ENCODE assay signal across 1 cellular context in the genomic region with DNA sequence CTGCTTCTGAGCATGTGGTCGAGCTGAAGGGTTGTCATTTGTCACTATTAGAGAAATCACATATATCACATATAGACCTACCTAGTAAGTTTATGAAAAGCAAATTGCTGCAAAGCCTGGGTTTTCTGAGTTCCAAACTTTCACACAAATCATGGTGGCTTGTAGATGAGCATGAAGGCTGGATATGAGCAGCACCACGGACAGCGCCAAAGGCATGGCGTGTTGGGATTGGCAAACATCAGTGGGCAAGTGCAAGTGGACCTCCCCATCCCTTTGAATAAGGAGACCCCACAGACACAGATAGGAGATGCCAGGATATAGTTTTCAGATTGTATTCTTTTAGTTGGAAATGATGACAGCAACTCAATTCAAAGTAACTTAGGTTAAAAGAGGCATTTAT.
TF ChIP-seq lines count a peak whose summit lies in the region.

No MANE protein-coding gene starts in this region.

TF ChIP-seq in endothelial cell of umbilical vein, 7 proteins besides CTCF, POLR2A, EP300 and RAD21 (continued from another document):
- TF ChIP-seq MYC (IDR thresholded peaks at IDR 0.05; ENCODE audit: low read depth, low read length) (no peak), EZH2 (IDR thresholded peaks at IDR 0.05; ENCODE audit: borderline replicate concordance, low read depth, low read length, severe bottlenecking) (no peak)
TF ChIP-seq in endothelial cell of umbilical vein: peak in this region for 0.
